Comparison of ENCODE assay signal across 18 cellular contexts in genomic region chr3:190534386-190534785, GRCh38. TPM values are rescaled to one million over a fixed set of nuclear protein-coding genes. Genes with fewer than 3 reads are reported as not detected.
DNase-seq lines count a peak whose midpoint lies in the region; ATAC-seq, FAIRE-seq and TF ChIP-seq lines count a peak whose summit lies in the region.
"Had no signal": no experiment of that assay in that cellular context is flagged by ENCODE, and none has a peak within 500 bp of the region (broad histone marks: within the 10 kb centered on the region; RNA-seq: fewer than 3 reads in every experiment).

No MANE protein-coding gene starts in this region.

- TF ChIP-seq CTCF in A549 (IDR thresholded peaks at IDR 0.05): no peak
- no peak for TF ChIP-seq CTCF in endothelial cell of umbilical vein (IDR thresholded peaks at IDR 0.05; ENCODE audit: extremely low read depth in 1 of 2, insufficient read depth in 1 of 2, low read depth in 1 of 2, low read length in 2 of 2)
- no peak for TF ChIP-seq CTCF in nephron progenitor cell (IDR thresholded peaks at IDR 0.05)

- no peaks in the 10 kb centered on the region for H3K9me3 ChIP-seq in A549
- no peaks in the 10 kb centered on the region for H3K9me3 ChIP-seq in SJSA1 (replicated peaks)
- H3K9me3 ChIP-seq in endothelial cell of umbilical vein (replicated peaks; ENCODE audit: control insufficient read depth, insufficient read depth, low read length): no peaks in the 10 kb centered on the region
- H3K9me3 ChIP-seq: HAP-1, heart left ventricle had no signal

- H3K4me3 ChIP-seq in A549: no peak overlapping the region
- no peak overlapping the region for H3K4me3 ChIP-seq in SJSA1
- no peak overlapping the region for H3K4me3 ChIP-seq in endothelial cell of umbilical vein (replicated peaks in 1 of 3; ENCODE audit: insufficient read depth in 1 of 3, low read depth in 1 of 3, low read length in 3 of 3)
- H3K4me3 ChIP-seq: HAP-1 had no signal

- TF ChIP-seq EP300 in A549 (IDR thresholded peaks at IDR 0.05): no peak

- TF ChIP-seq POLR2A in A549 (IDR thresholded peaks at IDR 0.05; ENCODE audit: low read length): no peak
- TF ChIP-seq POLR2A in endothelial cell of umbilical vein (IDR thresholded peaks at IDR 0.05; ENCODE audit: low read depth, low read length): no peak
- no peak for TF ChIP-seq POLR2A in GM12892 (IDR thresholded peaks at IDR 0.05; ENCODE audit: low read depth, low read length)

- no peaks in the 10 kb centered on the region for H4K20me1 ChIP-seq in endothelial cell of umbilical vein (replicated peaks; ENCODE audit: control insufficient read depth, extremely low read depth, insufficient read depth, low read length)

- H3K27ac ChIP-seq in A549 (peak overlapping the region; percentile 78 to 94), SJSA1 (peak overlapping the region; percentile 89), endothelial cell of umbilical vein (ENCODE audit: insufficient read depth, low read depth, low read length) (no peak overlapping the region)

- intact Hi-C loops in endothelial cell of umbilical vein (cut with micrococcal nuclease): no loop called here

- no peaks in the 10 kb centered on the region for H3K27me3 ChIP-seq in SJSA1 (replicated peaks)
- no peaks in the 10 kb centered on the region for H3K27me3 ChIP-seq in endothelial cell of umbilical vein (ENCODE audit: control insufficient read depth in 2 of 2, insufficient read depth in 2 of 2, low read length in 2 of 2)
- H3K27me3 ChIP-seq: heart left ventricle had no signal

- H3K9ac ChIP-seq in endothelial cell of umbilical vein (replicated peaks; ENCODE audit: extremely low read depth, insufficient read depth, low read length): no peak overlapping the region

- H3K4me1 ChIP-seq in A549 (peaks cover 38% of the 10 kb centered on the region), SJSA1 (replicated peaks) (peaks cover 26% of the 10 kb centered on the region), endothelial cell of umbilical vein (ENCODE audit: control insufficient read depth, extremely low read depth, insufficient read depth, low read length) (peaks cover 11% of the 10 kb centered on the region)

- no peak for FAIRE-seq in A549 (lab: Jason Lieb, UNC)
- FAIRE-seq in endothelial cell of umbilical vein (lab: Jason Lieb, UNC): no peak
- FAIRE-seq in GM12892 (lab: Jason Lieb, UNC): no peak
- FAIRE-seq: GM12891 had no signal

- no peaks in the 10 kb centered on the region for H3K36me3 Mint-ChIP-seq in nephron progenitor cell (ENCODE audit: low read depth)
- peaks cover 45% of the 10 kb centered on the region for H3K36me3 Mint-ChIP-seq in activated CD4-positive, alpha-beta memory T cell treated with anti-CD3 and anti-CD28 coated beads, Interleukin-2, amount 10 ng/mL, durations not matched to agents 7 days and 5 days (ENCODE audit: low read depth)

- DNase-seq in A549 (ENCODE audit: low read depth in 1 of 2, low spot score in 1 of 2): no peak
- no peak for DNase-seq in SJSA1 (ENCODE audit: low read depth in 1 of 2, low spot score in 2 of 2)
- DNase-seq in endothelial cell of umbilical vein (ENCODE audit: low read depth, low spot score): peak; percentile 13
- peak; percentile 8 for DNase-seq in nephron progenitor cell
- DNase-seq in OCI-M2 (lab: John Stamatoyannopoulos, UW; ENCODE audit: unreplicated experiment): no peak
- no peak for DNase-seq in activated CD4-positive, alpha-beta memory T cell treated with anti-CD3 and anti-CD28 coated beads, Interleukin-2, amount 10 ng/mL, durations not matched to agents 7 days and 5 days
- DNase-seq in HK-2 (ENCODE audit: unreplicated experiment): no peak
- no peak for DNase-seq in GM12892 (ENCODE audit: insufficient read length)
- DNase-seq: activated B cell treated with CpG ODN at 0.5 μM for 24 hours; activated naive CD4-positive, alpha-beta T cell treated with anti-CD3 and anti-CD28 coated beads, Interleukin-2, amount 10 ng/mL, durations not matched to agents 7 days and 5 days; heart left ventricle; islet precursor cell; NCI-H1092 treated with DMSO at 0.1 percent for 48 hours; posterior cingulate gyrus; stimulated activated CD4-positive, alpha-beta T cell treated with anti-CD3 and anti-CD28 coated beads, Interleukin-12 subunit alpha, Interleukin-12 subunit beta, amount 100 ng/mL, for 4 hours had no signal

- H3K79me2 ChIP-seq in endothelial cell of umbilical vein (ENCODE audit: control insufficient read depth, insufficient read depth, low read length): no peaks in the 10 kb centered on the region

- peaks cover 6% of the 10 kb centered on the region; the same call in 1 of the 2 replicates for H3K36me3 ChIP-seq in SJSA1
- no peaks in the 10 kb centered on the region for H3K36me3 ChIP-seq in endothelial cell of umbilical vein (ENCODE audit: control insufficient read depth in 2 of 2, extremely low read depth in 1 of 2, insufficient read depth in 2 of 2, low read length in 2 of 2)
- H3K36me3 ChIP-seq: HAP-1, heart left ventricle had no signal

- H3K4me1 Mint-ChIP-seq in nephron progenitor cell: peaks cover 38% of the 10 kb centered on the region
- peaks cover 36% of the 10 kb centered on the region for H3K4me1 Mint-ChIP-seq in activated CD4-positive, alpha-beta memory T cell treated with anti-CD3 and anti-CD28 coated beads, Interleukin-2, amount 10 ng/mL, durations not matched to agents 7 days and 5 days
- H3K4me1 Mint-ChIP-seq: activated B cell treated with CpG ODN at 0.5 μM for 24 hours had no signal

- dilution Hi-C loops in endothelial cell of umbilical vein (cut with MboI; ENCODE audit: extremely low pct_ligation_motif_present, low sequenced_read_pairs): no loop called here

- no peak overlapping the region for H3K4me3 Mint-ChIP-seq in nephron progenitor cell
- H3K4me3 Mint-ChIP-seq in activated CD4-positive, alpha-beta memory T cell treated with anti-CD3 and anti-CD28 coated beads, Interleukin-2, amount 10 ng/mL, durations not matched to agents 7 days and 5 days: no peak overlapping the region
- H3K4me3 Mint-ChIP-seq: activated B cell treated with CpG ODN at 0.5 μM for 24 hours; activated naive CD4-positive, alpha-beta T cell treated with anti-CD3 and anti-CD28 coated beads, Interleukin-2, amount 10 ng/mL, durations not matched to agents 7 days and 5 days; central memory CD8-positive, alpha-beta T cell had no signal

- no peak for TF ChIP-seq RAD21 in A549 (conservative IDR thresholded peaks at IDR 0.05 in 1 of 2, IDR thresholded peaks at IDR 0.05 in 1 of 2)

- WGBS in A549 (ENCODE audit: missing lambda C conversion rate): 71% methylated on average over 4 of the region's 4 CpGs

- no TSS peak for BruUV-seq in endothelial cell of umbilical vein (replicated peaks; lab: Mats Ljungman, UMichigan)

- H2AFZ ChIP-seq in endothelial cell of umbilical vein (ENCODE audit: low read depth, low read length): peak overlapping the region; percentile 66

- POLR2A ChIA-PET in A549 (lab: Yijun Ruan, JAX): interaction anchor here (1.0 to 4.1 kb wide), 3 partner anchors 14 to 32 kb away, joined by 3 to 31 read pairs (median 12); partner anchors contain the start of gene IL1RAP
- POLR2A ChIA-PET in endothelial cell of umbilical vein (lab: Charles Lee): no interaction called here
- POLR2A ChIA-PET in activated CD4-positive, alpha-beta memory T cell treated with anti-CD3 and anti-CD28 coated beads, Interleukin-2, amount 10 ng/mL, durations not matched to agents 7 days and 5 days (lab: Charles Lee): interaction anchor here (2.0 kb wide), 1 partner anchor 21 kb away, joined by 6 read pairs; no protein-coding TSS in a partner anchor

- H3K9me1 ChIP-seq in endothelial cell of umbilical vein (replicated peaks; ENCODE audit: control insufficient read depth, extremely low read depth, insufficient read depth, low read length): no peaks in the 10 kb centered on the region

- ATAC-seq in A549: peak in 1 of 2 experiments; percentile 30; a peak in 3 of 6 replicates

- CTCF ChIA-PET in A549 (lab: Yijun Ruan, JAX) (interaction anchor here (0.9 to 1.3 kb wide), 3 partner anchors 165 to 167 kb away, joined by 3 read pairs; no protein-coding TSS in a partner anchor), endothelial cell of umbilical vein (lab: Charles Lee) (interaction anchor here (1.0 to 2.8 kb wide), 10 partner anchors 8 to 166 kb away, joined by 3 to 28 read pairs (median 4); partner anchors contain the start of gene IL1RAP)
- CTCF ChIA-PET in activated CD4-positive, alpha-beta memory T cell treated with anti-CD3 and anti-CD28 coated beads, Interleukin-2, amount 10 ng/mL, durations not matched to agents 7 days and 5 days (lab: Charles Lee): interaction anchor here (2.0 kb wide), 1 partner anchor 20 kb away, joined by 6 read pairs; no protein-coding TSS in a partner anchor

- H3K9me3 Mint-ChIP-seq in nephron progenitor cell: no peaks in the 10 kb centered on the region
- no peaks in the 10 kb centered on the region for H3K9me3 Mint-ChIP-seq in activated CD4-positive, alpha-beta memory T cell treated with anti-CD3 and anti-CD28 coated beads, Interleukin-2, amount 10 ng/mL, durations not matched to agents 7 days and 5 days
- H3K9me3 Mint-ChIP-seq: activated B cell treated with CpG ODN at 0.5 μM for 24 hours; activated naive CD4-positive, alpha-beta T cell treated with anti-CD3 and anti-CD28 coated beads, Interleukin-2, amount 10 ng/mL, durations not matched to agents 7 days and 5 days; central memory CD8-positive, alpha-beta T cell had no signal

- H3K27me3 Mint-ChIP-seq in nephron progenitor cell (ENCODE audit: low read depth, poor library complexity): peaks cover 2% of the 10 kb centered on the region
- no peaks in the 10 kb centered on the region for H3K27me3 Mint-ChIP-seq in activated CD4-positive, alpha-beta memory T cell treated with anti-CD3 and anti-CD28 coated beads, Interleukin-2, amount 10 ng/mL, durations not matched to agents 7 days and 5 days
- H3K27me3 Mint-ChIP-seq: activated B cell treated with CpG ODN at 0.5 μM for 24 hours; activated naive CD4-positive, alpha-beta T cell treated with anti-CD3 and anti-CD28 coated beads, Interleukin-2, amount 10 ng/mL, durations not matched to agents 7 days and 5 days; central memory CD8-positive, alpha-beta T cell had no signal

- H3K4me2 ChIP-seq in A549: peak overlapping the region; percentile 64
- no peak overlapping the region for H3K4me2 ChIP-seq in endothelial cell of umbilical vein (ENCODE audit: insufficient read depth, low read length)

- peak overlapping the region; percentile 55 for H3K27ac Mint-ChIP-seq in nephron progenitor cell
- H3K27ac Mint-ChIP-seq in activated CD4-positive, alpha-beta memory T cell treated with anti-CD3 and anti-CD28 coated beads, Interleukin-2, amount 10 ng/mL, durations not matched to agents 7 days and 5 days: no peak overlapping the region
- H3K27ac Mint-ChIP-seq: activated B cell treated with CpG ODN at 0.5 μM for 24 hours; activated naive CD4-positive, alpha-beta T cell treated with anti-CD3 and anti-CD28 coated beads, Interleukin-2, amount 10 ng/mL, durations not matched to agents 7 days and 5 days had no signal

RNA-seq across cellular contexts. Expression of gene IL1RAP, which starts 20.5 kb away (rescaled TPM):
- polyA plus RNA-seq in A549 (2011; rRNA removed): 18.3 and 18.5 TPM in 2 replicates
- 4.2 and 5.0 TPM in 2 replicates for polyA plus RNA-seq in A549 (2012; cell fraction: cytosol; rRNA removed)
- polyA plus RNA-seq in A549 (2012; cell fraction: nucleus; rRNA removed): 2.3 and 6.2 TPM in 2 replicates
- 3.9 to 4.6 TPM (median 4.6 TPM) in 3 replicates for polyA plus RNA-seq in A549 (2017; fragmentation: RNase III; extraction: RNeasy Plus Mini Kit Qiagen cat#74134 plus additional on column Dnase treatment)
- 38.7 and 39.1 TPM in 2 replicates for polyA minus RNA-seq in A549 (2011; rRNA and poly(A)+ RNA removed)
- 20.1 and 29.6 TPM in 2 replicates for total RNA-seq in SJSA1 (2014; rRNA removed; shearing (Covaris generic))
- 8.7 and 9.2 TPM in 2 replicates for total RNA-seq in endothelial cell of umbilical vein
- 3.4 and 4.3 TPM in 2 replicates for polyA plus RNA-seq in endothelial cell of umbilical vein
- polyA plus RNA-seq in endothelial cell of umbilical vein (2011; cell fraction: cytosol; rRNA removed): 5.1 and 6.4 TPM in 2 replicates
- 7.1 and 9.7 TPM in 2 replicates for polyA plus RNA-seq in endothelial cell of umbilical vein (2011; cell fraction: nucleus; rRNA removed)
- polyA plus RNA-seq in endothelial cell of umbilical vein (2012): 3.1 and 4.0 TPM in 2 replicates
- polyA minus RNA-seq in endothelial cell of umbilical vein: 17.1 and 22.2 TPM in 2 replicates
- 10.3 TPM for polyA minus RNA-seq in endothelial cell of umbilical vein (2011; cell fraction: cytosol; rRNA and poly(A)+ RNA removed)
- 20.5 and 43.4 TPM in 2 replicates for polyA minus RNA-seq in endothelial cell of umbilical vein (2011; cell fraction: nucleus; rRNA and poly(A)+ RNA removed)
- total RNA-seq in activated CD4-positive, alpha-beta memory T cell treated with anti-CD3 and anti-CD28 coated beads, Interleukin-2, amount 10 ng/mL, durations not matched to agents 7 days and 5 days: 10 to 100 TPM; 14.2 to 15.2 TPM
- 0.66 TPM for polyA plus RNA-seq in GM12892 (2012; ENCODE audit: missing spikeins)

Comparison
In these comparisons a context has a peak if more than half of its experiments do, and no peak if none do; other contexts are left out.
1. DNase-seq: peak in endothelial cell of umbilical vein (single experiment) and nephron progenitor cell (single experiment); none in A549 (0 of 2), SJSA1 (0 of 2), OCI-M2 (single experiment), activated CD4-positive, alpha-beta memory T cell treated with anti-CD3 and anti-CD28 coated beads, Interleukin-2, amount 10 ng/mL, durations not matched to agents 7 days and 5 days (single experiment), HK-2 (single experiment) and GM12892 (single experiment).